8 cellular contexts compared by ENCODE assay signal in the genomic region with DNA sequence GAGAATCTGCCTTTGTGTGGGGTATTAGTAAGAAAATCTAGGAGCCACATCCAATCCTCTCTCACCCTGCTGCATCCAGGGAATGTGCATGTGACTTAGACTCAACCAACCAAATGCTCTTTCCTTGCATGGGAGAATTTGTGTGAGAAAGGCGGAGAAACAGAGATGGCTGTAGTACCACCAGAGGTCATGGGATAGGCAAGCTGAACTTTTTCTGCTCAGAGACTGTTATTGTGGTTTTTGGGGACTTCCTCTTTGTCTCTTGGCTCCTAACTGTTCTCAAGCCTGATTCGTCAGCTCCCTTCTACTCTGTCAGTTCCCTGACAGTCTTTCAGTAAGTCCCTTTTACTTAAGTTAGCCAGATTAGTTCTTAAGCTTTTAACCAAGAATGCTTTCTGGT. TPM values are rescaled to one million over a fixed set of nuclear protein-coding genes. Genes with fewer than 3 reads are reported as not detected.
DNase-seq lines count a peak whose midpoint lies in the region; ATAC-seq and TF ChIP-seq lines count a peak whose summit lies in the region.

No MANE protein-coding gene starts in this region.

- H3K27me3 Mint-ChIP-seq in activated T-cell treated with anti-CD3 and anti-CD28 coated beads, Interleukin-2, amount 50 U/mL, for 24 hours, result no peaks in the 10 kb centered on the region
- no peaks in the 10 kb centered on the region for H3K27me3 Mint-ChIP-seq in T-helper 1 cell treated with Interleukin-12 subunit alpha and Interleukin-12 subunit beta and Interleukin-4 antibody, amounts not matched to agents 30 μg/mL and 1 μg/mL, for 36 hours (ENCODE audit: low read depth)
- peaks cover 14% of the 10 kb centered on the region for H3K27me3 Mint-ChIP-seq in osteocyte (ENCODE audit: unreplicated experiment)

- no peaks in the 10 kb centered on the region for H3K27me3 ChIP-seq in left lung
- H3K27me3 ChIP-seq in gastrocnemius medialis, result no peaks in the 10 kb centered on the region

- DNase-seq in activated T-cell treated with anti-CD3 and anti-CD28 coated beads, Interleukin-2, amount 50 U/mL, for 24 hours, result no peak
- DNase-seq in activated T-cell treated with anti-CD3 and anti-CD28 coated beads, Interleukin-2, amount 50 U/mL, for 1 hour, result no peak
- DNase-seq in left lung, result no peak
- no peak for DNase-seq in gastrocnemius medialis
- no peak for DNase-seq in osteocyte (ENCODE audit: extremely low spot score, unreplicated experiment)
- DNase-seq in activated naive CD4-positive, alpha-beta T cell treated with anti-CD3 and anti-CD28 coated beads, Interleukin-2, amount 50 U/mL, for 72 hours (ENCODE audit: low spot score in 2 of 2), result no peak

- H3K9me3 Mint-ChIP-seq in activated T-cell treated with anti-CD3 and anti-CD28 coated beads, Interleukin-2, amount 50 U/mL, for 24 hours, result no peaks in the 10 kb centered on the region
- no peaks in the 10 kb centered on the region for H3K9me3 Mint-ChIP-seq in T-helper 1 cell treated with Interleukin-12 subunit alpha and Interleukin-12 subunit beta and Interleukin-4 antibody, amounts not matched to agents 30 μg/mL and 1 μg/mL, for 36 hours
- H3K9me3 Mint-ChIP-seq in osteocyte (ENCODE audit: unreplicated experiment), result no peaks in the 10 kb centered on the region
- no peaks in the 10 kb centered on the region for H3K9me3 Mint-ChIP-seq in activated naive CD4-positive, alpha-beta T cell treated with anti-CD3 and anti-CD28 coated beads, Interleukin-2, amount 50 U/mL, for 72 hours

- peaks cover 3% of the 10 kb centered on the region for H3K36me3 Mint-ChIP-seq in activated T-cell treated with anti-CD3 and anti-CD28 coated beads, Interleukin-2, amount 50 U/mL, for 24 hours (ENCODE audit: low read depth)
- no peaks in the 10 kb centered on the region for H3K36me3 Mint-ChIP-seq in T-helper 1 cell treated with Interleukin-12 subunit alpha and Interleukin-12 subunit beta and Interleukin-4 antibody, amounts not matched to agents 30 μg/mL and 1 μg/mL, for 36 hours (ENCODE audit: low read depth)
- peaks cover 2% of the 10 kb centered on the region for H3K36me3 Mint-ChIP-seq in osteocyte (ENCODE audit: unreplicated experiment)
- peaks cover 0 to 5% of the 10 kb centered on the region in 2 donors for H3K36me3 Mint-ChIP-seq in activated naive CD4-positive, alpha-beta T cell treated with anti-CD3 and anti-CD28 coated beads, Interleukin-2, amount 50 U/mL, for 72 hours

- H3K4me3 ChIP-seq in left lung, result no peak overlapping the region
- H3K4me3 ChIP-seq in gastrocnemius medialis, result no peak overlapping the region

- TF ChIP-seq CTCF in left lung (IDR thresholded peaks at IDR 0.05), result no peak
- no peak for TF ChIP-seq CTCF in gastrocnemius medialis (IDR thresholded peaks at IDR 0.05 in 4 of 5, conservative IDR thresholded peaks at IDR 0.05 in 1 of 5)
- no peak for TF ChIP-seq CTCF in osteocyte (IDR thresholded peaks at IDR 0.05)

- H3K9me3 ChIP-seq in left lung (no peaks in the 10 kb centered on the region), gastrocnemius medialis (no peaks in the 10 kb centered on the region)

- no peak overlapping the region for H3K4me3 Mint-ChIP-seq in activated T-cell treated with anti-CD3 and anti-CD28 coated beads, Interleukin-2, amount 50 U/mL, for 24 hours
- no peak overlapping the region for H3K4me3 Mint-ChIP-seq in T-helper 1 cell treated with Interleukin-12 subunit alpha and Interleukin-12 subunit beta and Interleukin-4 antibody, amounts not matched to agents 30 μg/mL and 1 μg/mL, for 36 hours
- no peak overlapping the region for H3K4me3 Mint-ChIP-seq in osteocyte (ENCODE audit: unreplicated experiment)

- no peak for TF ChIP-seq POLR2A in gastrocnemius medialis (IDR thresholded peaks at IDR 0.05)

- peaks cover 4 to 57% of the 10 kb centered on the region in 2 donors for H3K4me1 ChIP-seq in left lung
- H3K4me1 ChIP-seq in gastrocnemius medialis, result peaks cover 4 to 9% of the 10 kb centered on the region in 2 donors

- peak overlapping the region; percentile 34 for H3K27ac Mint-ChIP-seq in activated T-cell treated with anti-CD3 and anti-CD28 coated beads, Interleukin-2, amount 50 U/mL, for 24 hours
- peak overlapping the region; percentile 18 for H3K27ac Mint-ChIP-seq in T-helper 1 cell treated with Interleukin-12 subunit alpha and Interleukin-12 subunit beta and Interleukin-4 antibody, amounts not matched to agents 30 μg/mL and 1 μg/mL, for 36 hours
- H3K27ac Mint-ChIP-seq in osteocyte (ENCODE audit: unreplicated experiment), result no peak overlapping the region
- H3K27ac Mint-ChIP-seq in activated naive CD4-positive, alpha-beta T cell treated with anti-CD3 and anti-CD28 coated beads, Interleukin-2, amount 50 U/mL, for 72 hours, result peak overlapping the region in 1 of 2 donors; percentile 51

- peaks cover 49% of the 10 kb centered on the region for H3K4me1 Mint-ChIP-seq in activated T-cell treated with anti-CD3 and anti-CD28 coated beads, Interleukin-2, amount 50 U/mL, for 24 hours (ENCODE audit: low read depth)
- peaks cover 43% of the 10 kb centered on the region for H3K4me1 Mint-ChIP-seq in T-helper 1 cell treated with Interleukin-12 subunit alpha and Interleukin-12 subunit beta and Interleukin-4 antibody, amounts not matched to agents 30 μg/mL and 1 μg/mL, for 36 hours (ENCODE audit: low read depth)
- H3K4me1 Mint-ChIP-seq in osteocyte (ENCODE audit: unreplicated experiment), result peaks cover 22% of the 10 kb centered on the region

- H3K27ac ChIP-seq in left lung (peak overlapping the region; percentile 34 to 71), gastrocnemius medialis (no peak overlapping the region)

- ATAC-seq in HG03139 (IDR thresholded peaks at IDR 0.05; ENCODE audit: unreplicated experiment) (peak; percentile 47), left lung (peak; percentile 4), gastrocnemius medialis (no peak)
- ATAC-seq in activated naive CD4-positive, alpha-beta T cell treated with anti-CD3 and anti-CD28 coated beads, Interleukin-2, amount 50 U/mL, for 72 hours, result no peak

- in situ Hi-C loops in gastrocnemius medialis (cut with MboI; ENCODE audit: low sequenced_read_pairs in 4 of 4), result loop anchor here in 2 of 4 donors (10.0 kb wide), 2 partner anchors 57 to 447 kb away; partner anchors contain the start of genes NMB (in 2 of the 2) and WDR73 (in 2 of the 2)

- intact Hi-C loops in left lung (cut with DNase I) (no loop called here), gastrocnemius medialis (cut with DNase I; ENCODE audit: low total_unique reads) (loop anchor here (10.0 kb wide), 1 partner anchor 217 kb away; the partner anchor contains the start of gene ALPK3)

- H3K36me3 ChIP-seq in left lung (no peaks in the 10 kb centered on the region), gastrocnemius medialis (no peaks in the 10 kb centered on the region)

RNA-seq across cellular contexts. Expression of gene ZSCAN2, which starts 2.6 kb away (rescaled TPM):
- total RNA-seq in left lung, result 1 to 10 TPM; 5.8 to 7.6 TPM
- total RNA-seq in gastrocnemius medialis, result 10 to 100 TPM in 1 of 4 donors, 1 to 10 TPM in 3; 6.1 to 10.3 (median 8.6) TPM
- total RNA-seq in osteocyte, result 20.6 and 23.8 TPM in 2 replicates
- 1 to 10 TPM; 5.6 to 6.2 TPM for total RNA-seq in activated naive CD4-positive, alpha-beta T cell treated with anti-CD3 and anti-CD28 coated beads, Interleukin-2, amount 50 U/mL, for 72 hours

RNA-seq across cellular contexts. Expression of gene WDR73, which starts 55.8 kb away (rescaled TPM):
- total RNA-seq in left lung (10 to 100 TPM; 25.5 to 25.7 TPM), gastrocnemius medialis (10 to 100 TPM in 3 of 4 donors, 1 to 10 TPM in 1; 6.7 to 11.7 (median 10.3) TPM), osteocyte (22.2 and 25.2 TPM in 2 replicates)
- total RNA-seq in activated naive CD4-positive, alpha-beta T cell treated with anti-CD3 and anti-CD28 coated beads, Interleukin-2, amount 50 U/mL, for 72 hours, result 10 to 100 TPM in 1 of 2 donors, 1 to 10 TPM in 1; 6.9 to 17.5 TPM

RNA-seq across cellular contexts. Expression of gene NMB, which starts 59.7 kb away (rescaled TPM):
- 1 to 10 TPM; 4.6 to 6.6 TPM for total RNA-seq in left lung
- 1 to 10 TPM in 2 of 4 donors, under 1 TPM in 1, not detected in 1; 0.94 to 1.6 (median 1.6) TPM for total RNA-seq in gastrocnemius medialis
- 4.4 and 4.7 TPM in 2 replicates for total RNA-seq in osteocyte
- 1 to 10 TPM; 1.9 to 9.4 TPM for total RNA-seq in activated naive CD4-positive, alpha-beta T cell treated with anti-CD3 and anti-CD28 coated beads, Interleukin-2, amount 50 U/mL, for 72 hours

Comparison
In these comparisons a context has a peak if more than half of its experiments do, and no peak if none do; other contexts are left out.
1. ATAC-seq: peak in HG03139 (single experiment) and left lung (single experiment); none in gastrocnemius medialis (0 of 2) and activated naive CD4-positive, alpha-beta T cell treated with anti-CD3 and anti-CD28 coated beads, Interleukin-2, amount 50 U/mL, for 72 hours (0 of 2).
2. H3K27ac ChIP-seq: peak in left lung (2 of 2); none in gastrocnemius medialis (0 of 4).